22 cellular contexts compared by ENCODE assay signal in the genomic region with DNA sequence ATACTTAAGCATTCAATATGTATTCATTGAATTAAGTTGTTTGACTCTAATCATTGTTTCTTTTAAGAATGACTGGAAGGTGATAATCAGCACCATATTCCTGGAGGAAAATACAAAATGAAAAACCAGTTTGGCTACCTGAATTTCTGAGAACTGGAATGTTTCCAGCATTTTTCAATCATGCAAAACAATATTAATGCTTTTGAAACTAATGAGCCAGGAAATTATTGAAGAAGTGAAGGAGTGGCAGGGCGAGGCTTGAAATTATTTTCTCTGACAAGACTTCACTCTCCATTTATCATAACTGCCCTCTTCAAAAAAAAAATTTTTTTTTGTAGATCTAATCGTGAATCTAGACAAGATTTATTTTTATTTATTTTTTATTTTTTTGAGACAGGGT. TPM values are rescaled to one million over a fixed set of nuclear protein-coding genes. Genes with fewer than 3 reads are reported as not detected.
DNase-seq lines count a peak whose midpoint lies in the region; ATAC-seq, FAIRE-seq and TF ChIP-seq lines count a peak whose summit lies in the region.
"Had no signal": no experiment of that assay in that cellular context is flagged by ENCODE, and none has a peak within 500 bp of the region (broad histone marks: within the 10 kb centered on the region; RNA-seq: fewer than 3 reads in every experiment).

No MANE protein-coding gene starts in this region.

- H3K9me1 ChIP-seq in keratinocyte (ENCODE audit: control insufficient read depth, extremely low read depth, insufficient read depth, low read length) = no peaks in the 10 kb centered on the region

- FAIRE-seq in keratinocyte (lab: Jason Lieb, UNC) = peak; percentile 26
- FAIRE-seq: D721Med, GM12878, HepG2, HTR-8/SVneo had no signal

- no peak overlapping the region for H3K9ac ChIP-seq in keratinocyte (ENCODE audit: control insufficient read depth, extremely low read depth, insufficient read depth, low read length)
- no peak overlapping the region for H3K9ac ChIP-seq in colonic mucosa (ENCODE audit: low read depth in 2 of 2, low read length in 2 of 2)

- H3K27me3 ChIP-seq in keratinocyte (ENCODE audit: control insufficient read depth, extremely low read depth, insufficient read depth, low read length) (no peaks in the 10 kb centered on the region), colonic mucosa (no peaks in the 10 kb centered on the region)
- H3K27me3 ChIP-seq: BE2C had no signal

- dilution Hi-C loops in keratinocyte (cut with MboI; ENCODE audit: extremely low pct_ligation_motif_present, low sequenced_read_pairs) = no loop called here

- no peaks in the 10 kb centered on the region for H3K9me3 ChIP-seq in keratinocyte (ENCODE audit: control insufficient read depth, low read depth, low read length)
- no peaks in the 10 kb centered on the region for H3K9me3 ChIP-seq in colonic mucosa
- H3K9me3 ChIP-seq: BE2C, Caco-2 had no signal

- TF ChIP-seq CTCF in epithelial cell of esophagus (IDR thresholded peaks at IDR 0.05; ENCODE audit: insufficient read depth, low read depth, low read length, missing control alignments) (no peak), keratinocyte (optimal IDR thresholded peaks at IDR 0.05 in 1 of 3, IDR thresholded peaks at IDR 0.05 in 1 of 3, conservative IDR thresholded peaks at IDR 0.05 in 1 of 3; ENCODE audit: extremely low read depth in 1 of 3, insufficient read depth in 2 of 3, low read length in 3 of 3) (no peak), colonic mucosa (IDR thresholded peaks at IDR 0.05) (no peak)

- no peak for ATAC-seq in stimulated activated naive CD8-positive, alpha-beta T cell treated with anti-CD3 and anti-CD28 coated beads, Interleukin-15, Interleukin-2, amounts not matched to agents 100 U/mL and 50 U/mL, for 24 hours
- ATAC-seq: GM12878, HCT116, HepG2 had no signal

- H2AFZ ChIP-seq in keratinocyte (ENCODE audit: control insufficient read depth, low read length) = no peak overlapping the region

- H3K4me1 ChIP-seq in keratinocyte (ENCODE audit: control insufficient read depth, extremely low read depth, insufficient read depth, low read length) = peaks cover 28% of the 10 kb centered on the region
- H3K4me1 ChIP-seq in colonic mucosa = no peaks in the 10 kb centered on the region
- H3K4me1 ChIP-seq: BE2C had no signal

- H3K4me3 ChIP-seq in epithelial cell of esophagus (ENCODE audit: low read length) = no peak overlapping the region
- no peak overlapping the region for H3K4me3 ChIP-seq in keratinocyte (ENCODE audit: control insufficient read depth in 2 of 3, extremely low read depth in 1 of 3, insufficient read depth in 2 of 3, low read depth in 1 of 3, low read length in 3 of 3)
- H3K4me3 ChIP-seq in colonic mucosa = no peak overlapping the region
- H3K4me3 ChIP-seq: GM12878 had no signal

- intact Hi-C loops in colonic mucosa (cut with DNase I) = no loop called here

- H3K36me3 ChIP-seq in keratinocyte (ENCODE audit: control insufficient read depth in 2 of 2, extremely low read depth in 1 of 2, insufficient read depth in 2 of 2, low read length in 2 of 2) = peaks cover 0 to 2% of the 10 kb centered on the region in 2 experiments
- no peaks in the 10 kb centered on the region for H3K36me3 ChIP-seq in colonic mucosa
- H3K36me3 ChIP-seq: BE2C had no signal

- peak overlapping the region; percentile 12 for H3K4me2 ChIP-seq in keratinocyte (ENCODE audit: control insufficient read depth, extremely low read depth, insufficient read depth, low read depth, low read length)

- H3K27ac ChIP-seq in keratinocyte (ENCODE audit: control insufficient read depth, insufficient read depth, low read length) = no peak overlapping the region
- no peak overlapping the region for H3K27ac ChIP-seq in colonic mucosa
- H3K27ac ChIP-seq: C4-2B had no signal

- peak; percentile 71 for DNase-seq in DMS79 treated with DMSO at 0.1 percent for 48 hours (lab: John Stamatoyannopoulos, UW)
- DNase-seq in NCI-H1105 treated with DMSO at 0.1 percent for 48 hours (lab: John Stamatoyannopoulos, UW) = peak; percentile 24
- DNase-seq in epithelial cell of esophagus (ENCODE audit: low read depth) = peak; percentile 58
- no peak for DNase-seq in keratinocyte (ENCODE audit: low read depth, low spot score)
- DNase-seq in stimulated activated naive CD8-positive, alpha-beta T cell treated with anti-CD3 and anti-CD28 coated beads, Interleukin-15, Interleukin-2, amounts not matched to agents 100 U/mL and 50 U/mL, for 24 hours = no peak
- DNase-seq in activated naive CD4-positive, alpha-beta T cell treated with anti-CD3 and anti-CD28 coated beads, Interleukin-2, amount 50 U/mL, for 16 hours = no peak
- no peak for DNase-seq in colonic mucosa
- DNase-seq: BE2C; Caco-2; CD4-positive, alpha-beta T cell; DMS153; DND-41; EL; GOT3; H7; HFFc6 had no signal

- no peaks in the 10 kb centered on the region for H3K79me2 ChIP-seq in keratinocyte (ENCODE audit: control insufficient read depth, insufficient read depth, low read length)

- no peaks in the 10 kb centered on the region for H4K20me1 ChIP-seq in keratinocyte (ENCODE audit: control insufficient read depth, extremely low read depth, insufficient read depth, low read length)

RNA-seq across cellular contexts. Expression of gene TMEM19, which starts 19.0 kb away (rescaled TPM):
- polyA plus RNA-seq in keratinocyte = 25.4 to 38.8 TPM (median 36.5 TPM) in 3 replicates
- 3.1 TPM for polyA plus RNA-seq in keratinocyte (2011; ENCODE audit: low read depth)
- 11.2 and 18.7 TPM in 2 replicates for polyA plus RNA-seq in keratinocyte (2011; cell fraction: cytosol; rRNA removed)
- polyA plus RNA-seq in keratinocyte (2011; cell fraction: nucleus; rRNA removed) = 28.0 and 35.1 TPM in 2 replicates
- polyA plus RNA-seq in keratinocyte (2012; ENCODE audit: low replicate concordance) = 7.9 and 15.2 TPM in 2 replicates
- 8.4 to 60.1 TPM (median 58.2 TPM) in 3 replicates for polyA minus RNA-seq in keratinocyte
- polyA minus RNA-seq in keratinocyte (2011; cell fraction: cytosol; rRNA and poly(A)+ RNA removed) = 24.4 TPM
- polyA minus RNA-seq in keratinocyte (2011; cell fraction: nucleus; rRNA and poly(A)+ RNA removed) = 39.6 and 66.4 TPM in 2 replicates
- total RNA-seq in colonic mucosa = 10 to 100 TPM; 37.7 to 39.2 TPM

RNA-seq across cellular contexts. Expression of gene THAP2, which starts 40.8 kb away (rescaled TPM):
- polyA plus RNA-seq in keratinocyte = 1.2 to 4.4 TPM (median 2.7 TPM) in 3 replicates
- polyA plus RNA-seq in keratinocyte (2011; ENCODE audit: low read depth) = 16.3 TPM
- polyA plus RNA-seq in keratinocyte (2011; cell fraction: cytosol; rRNA removed) = 1.2 and 4.6 TPM in 2 replicates
- polyA plus RNA-seq in keratinocyte (2011; cell fraction: nucleus; rRNA removed) = 6.7 and 10.0 TPM in 2 replicates
- 1.7 and 5.7 TPM in 2 replicates for polyA plus RNA-seq in keratinocyte (2012; ENCODE audit: low replicate concordance)
- polyA minus RNA-seq in keratinocyte = 0.69 to 1.9 TPM in 2 of 3 replicates, not detected in the other
- polyA minus RNA-seq in keratinocyte (2011; cell fraction: cytosol; rRNA and poly(A)+ RNA removed) = 0.58 TPM
- 1.8 and 4.7 TPM in 2 replicates for polyA minus RNA-seq in keratinocyte (2011; cell fraction: nucleus; rRNA and poly(A)+ RNA removed)
- total RNA-seq in colonic mucosa = 1 to 10 TPM; 3.8 to 6.0 TPM

RNA-seq across cellular contexts. Expression of gene ZFC3H1, which starts 41.3 kb away (rescaled TPM):
- 20.3 to 56.3 TPM (median 39.3 TPM) in 3 replicates for polyA plus RNA-seq in keratinocyte
- 30.1 TPM for polyA plus RNA-seq in keratinocyte (2011; ENCODE audit: low read depth)
- 10.1 and 25.5 TPM in 2 replicates for polyA plus RNA-seq in keratinocyte (2011; cell fraction: cytosol; rRNA removed)
- 131 and 172 TPM in 2 replicates for polyA plus RNA-seq in keratinocyte (2011; cell fraction: nucleus; rRNA removed)
- polyA plus RNA-seq in keratinocyte (2012; ENCODE audit: low replicate concordance) = 13.5 and 26.3 TPM in 2 replicates
- polyA minus RNA-seq in keratinocyte = 8.0 to 53.2 TPM (median 23.8 TPM) in 3 replicates
- 8.2 TPM for polyA minus RNA-seq in keratinocyte (2011; cell fraction: cytosol; rRNA and poly(A)+ RNA removed)
- 52.9 and 98.6 TPM in 2 replicates for polyA minus RNA-seq in keratinocyte (2011; cell fraction: nucleus; rRNA and poly(A)+ RNA removed)
- total RNA-seq in colonic mucosa = 10 to 100 TPM; 37.8 to 38.8 TPM

RNA-seq across cellular contexts. Expression of gene RAB21, which starts 49.7 kb away (rescaled TPM):
- polyA plus RNA-seq in keratinocyte = 11.7 to 21.9 TPM (median 19.5 TPM) in 3 replicates
- polyA plus RNA-seq in keratinocyte (2011; ENCODE audit: low read depth) = 390 TPM
- 17.5 and 31.8 TPM in 2 replicates for polyA plus RNA-seq in keratinocyte (2011; cell fraction: cytosol; rRNA removed)
- polyA plus RNA-seq in keratinocyte (2011; cell fraction: nucleus; rRNA removed) = 16.1 and 23.6 TPM in 2 replicates
- polyA plus RNA-seq in keratinocyte (2012; ENCODE audit: low replicate concordance) = 42.1 and 77.3 TPM in 2 replicates
- 2.8 to 16.8 TPM (median 7.3 TPM) in 3 replicates for polyA minus RNA-seq in keratinocyte
- polyA minus RNA-seq in keratinocyte (2011; cell fraction: cytosol; rRNA and poly(A)+ RNA removed) = 9.6 TPM
- polyA minus RNA-seq in keratinocyte (2011; cell fraction: nucleus; rRNA and poly(A)+ RNA removed) = 2.7 and 7.8 TPM in 2 replicates
- 10 to 100 TPM; 52.5 to 75.1 TPM for total RNA-seq in colonic mucosa

Comparison
In these comparisons a context has a peak if more than half of its experiments do, and no peak if none do; other contexts are left out.
1. DNase-seq: peak in DMS79 treated with DMSO at 0.1 percent for 48 hours (single experiment), NCI-H1105 treated with DMSO at 0.1 percent for 48 hours (single experiment) and epithelial cell of esophagus (single experiment); none in keratinocyte (single experiment), stimulated activated naive CD8-positive, alpha-beta T cell treated with anti-CD3 and anti-CD28 coated beads, Interleukin-15, Interleukin-2, amounts not matched to agents 100 U/mL and 50 U/mL, for 24 hours (single experiment), activated naive CD4-positive, alpha-beta T cell treated with anti-CD3 and anti-CD28 coated beads, Interleukin-2, amount 50 U/mL, for 16 hours (single experiment) and colonic mucosa (single experiment).